In the genomic region with DNA sequence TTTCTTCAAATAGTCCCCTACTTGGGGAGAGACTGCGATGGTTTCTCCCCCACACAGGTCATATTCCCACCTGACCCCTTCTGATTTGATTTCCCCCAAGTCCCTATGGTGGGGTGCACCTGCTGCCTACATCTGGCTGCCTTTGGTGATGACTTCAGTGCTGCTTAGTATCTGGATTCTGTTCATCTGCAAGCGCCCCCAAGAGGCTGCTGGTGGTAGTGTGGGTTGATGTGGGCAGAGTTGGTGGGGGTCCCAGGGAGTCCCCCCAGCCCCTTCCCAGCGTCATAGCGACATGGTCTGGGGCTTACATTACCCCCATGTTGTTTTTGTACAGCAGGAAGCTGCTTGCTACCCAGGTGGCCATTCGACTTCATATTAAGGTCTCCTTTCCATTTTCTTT, we compare ENCODE assay signal across 13 cellular contexts.
DNase-seq lines count a peak whose midpoint lies in the region; ATAC-seq, FAIRE-seq and TF ChIP-seq lines count a peak whose summit lies in the region.
"Had no signal": no experiment of that assay in that cellular context is flagged by ENCODE, and none has a peak within 500 bp of the region (broad histone marks: within the 10 kb centered on the region; RNA-seq: fewer than 3 reads in every experiment).

No MANE protein-coding gene starts in this region.

- no peak overlapping the region for H3K4me3 ChIP-seq in heart right ventricle
- H3K4me3 ChIP-seq in Panc1 (ENCODE audit: low read depth in 2 of 2, low read length in 2 of 2), result no peak overlapping the region
- no peak overlapping the region for H3K4me3 ChIP-seq in fibroblast of mammary gland (ENCODE audit: control insufficient read depth, low read depth, low read length)
- H3K4me3 ChIP-seq in tibial artery, result no peak overlapping the region
- H3K4me3 ChIP-seq: BLaER1 treated with 17β-estradiol and CSF1 and Interleukin-3, amounts not matched to agents 10 nM and 100 nM; lung; Peyer's patch had no signal

- POLR2A ChIA-PET in Panc1 (lab: Charles Lee), result interaction anchor here (0.6 kb wide), 1 partner anchor 37 kb away, joined by 3 read pairs; no protein-coding TSS in a partner anchor

- H3K36me3 Mint-ChIP-seq in Calu3 (ENCODE audit: insufficient read depth, unreplicated experiment), result no peaks in the 10 kb centered on the region

- no peak overlapping the region for H3K27ac Mint-ChIP-seq in Calu3 (ENCODE audit: unreplicated experiment)

- BruUV-seq in Panc1 (replicated peaks; lab: Mats Ljungman, UMichigan), result no TSS peak
- BruUV-seq in Calu3 (replicated peaks; lab: Mats Ljungman, UMichigan), result no TSS peak

- H3K27me3 Mint-ChIP-seq in Calu3 (ENCODE audit: unreplicated experiment), result peaks cover 50% of the 10 kb centered on the region

- DNase-seq in heart right ventricle, result no peak
- DNase-seq in left ventricle myocardium superior, result no peak
- no peak for DNase-seq in Panc1 (ENCODE audit: low read depth, low spot score)
- no peak for DNase-seq in fibroblast of mammary gland (ENCODE audit: low read depth)
- DNase-seq in tibial artery, result peak in 1 of 2 donors; percentile 61
- DNase-seq in frontal cortex (ENCODE audit: low spot score in 2 of 2), result no peak
- no peak for DNase-seq in Calu3
- DNase-seq: NCI-H2081, Peyer's patch had no signal

- TF ChIP-seq CTCF in heart right ventricle (IDR thresholded peaks at IDR 0.05) (peak in 7 of 9 donors; percentile 7 to 29 (median 24)), Panc1 (IDR thresholded peaks at IDR 0.05) (peak; percentile 75), fibroblast of mammary gland (conservative IDR thresholded peaks at IDR 0.05; ENCODE audit: control insufficient read depth, insufficient read depth, low read depth, low read length) (peak; percentile 38), tibial artery (IDR thresholded peaks at IDR 0.05) (peak; percentile 17 to 29), Calu3 (IDR thresholded peaks at IDR 0.05; ENCODE audit: unreplicated experiment) (no peak)

- intact Hi-C loops in heart right ventricle (cut with DNase I) (no loop called here), left ventricle myocardium superior (cut with micrococcal nuclease) (no loop called here), Panc1 (cut with micrococcal nuclease; ENCODE audit: unreplicated experiment) (no loop called here), tibial artery (cut with DNase I; ENCODE audit: low total_unique reads) (no loop called here), Calu3 (cut with micrococcal nuclease; ENCODE audit: unreplicated experiment) (no loop called here)

- H3K27ac ChIP-seq in heart right ventricle, result no peak overlapping the region
- H3K27ac ChIP-seq in Panc1 (ENCODE audit: low read length), result no peak overlapping the region
- peak overlapping the region in 1 of 2 donors; percentile 31 for H3K27ac ChIP-seq in tibial artery
- H3K27ac ChIP-seq: BLaER1 treated with 17β-estradiol and CSF1 and Interleukin-3, amounts not matched to agents 10 nM and 100 nM; Peyer's patch had no signal

- H3K4me1 Mint-ChIP-seq in Calu3 (ENCODE audit: low read depth, unreplicated experiment), result no peaks in the 10 kb centered on the region

- no peak for FAIRE-seq in frontal cortex (lab: Jason Lieb, UNC)

- ATAC-seq in heart right ventricle (no peak), left ventricle myocardium superior (no peak), Panc1 (no peak), GM21367 (IDR thresholded peaks at IDR 0.05; ENCODE audit: unreplicated experiment) (no peak)

- H3K36me3 ChIP-seq in heart right ventricle (no peaks in the 10 kb centered on the region), Panc1 (ENCODE audit: control insufficient read depth, insufficient read depth, low read length) (no peaks in the 10 kb centered on the region), tibial artery (no peaks in the 10 kb centered on the region)
- H3K36me3 ChIP-seq: BLaER1 treated with 17β-estradiol and CSF1 and Interleukin-3, amounts not matched to agents 10 nM and 100 nM; Peyer's patch had no signal

- CTCF ChIA-PET in Panc1 (lab: Charles Lee) (no interaction called here), Calu3 (lab: Charles Lee) (no interaction called here)

- WGBS in heart right ventricle, 2 donors, result 34 to 43% methylated on average over 5 of the region's 5 CpGs

- peaks cover 0 to 3% (median 0%) of the 10 kb centered on the region in 7 donors for H3K27me3 ChIP-seq in heart right ventricle
- no peaks in the 10 kb centered on the region for H3K27me3 ChIP-seq in Panc1 (ENCODE audit: control insufficient read depth, insufficient read depth, low read length)
- H3K27me3 ChIP-seq in tibial artery, result no peaks in the 10 kb centered on the region

- in situ Hi-C loops in Panc1 (cut with HindIII; ENCODE audit: low pct_unique_long_range_greater_than_20kb, low sequenced_read_pairs), result no loop called here

- H3K9me3 ChIP-seq in heart right ventricle (peaks cover 0 to 11% (median 0%) of the 10 kb centered on the region in 11 donors), Panc1 (ENCODE audit: control insufficient read depth, insufficient read depth, low read depth, low read length) (no peaks in the 10 kb centered on the region), tibial artery (no peaks in the 10 kb centered on the region)
- H3K9me3 ChIP-seq: Peyer's patch had no signal

- H3K4me1 ChIP-seq in heart right ventricle, result peaks cover 0 to 9% (median 4%) of the 10 kb centered on the region in 9 donors
- no peaks in the 10 kb centered on the region; the same call in 1 of the 2 replicates for H3K4me1 ChIP-seq in Panc1 (ENCODE audit: control insufficient read depth, insufficient read depth, low read length)
- H3K4me1 ChIP-seq in tibial artery, result peaks cover 0 to 35% (median 11%) of the 10 kb centered on the region in 4 donors
- H3K4me1 ChIP-seq: Peyer's patch had no signal

- no peak overlapping the region for H3K4me3 Mint-ChIP-seq in Calu3 (ENCODE audit: low read depth, unreplicated experiment)
- H3K4me3 Mint-ChIP-seq: central memory CD8-positive, alpha-beta T cell had no signal

- H3K9me3 Mint-ChIP-seq in Calu3 (ENCODE audit: low read depth, unreplicated experiment), result no peaks in the 10 kb centered on the region
- H3K9me3 Mint-ChIP-seq: central memory CD8-positive, alpha-beta T cell had no signal
